ENCODE assay signal across 19 cellular contexts in genomic region chr1:57165546-57165945, GRCh38.
A peak's percentile ranks its signal among the peaks of the same experiment; 100 is the strongest.
DNase-seq lines count a peak whose midpoint lies in the region; ATAC-seq and TF ChIP-seq lines count a peak whose summit lies in the region.
"Had no signal": no experiment of that assay in that cellular context is flagged by ENCODE, and none has a peak within 500 bp of the region (broad histone marks: within the 10 kb centered on the region; RNA-seq: fewer than 3 reads in every experiment).

No MANE protein-coding gene starts in this region.

- TF ChIP-seq CTCF in endothelial cell (IDR thresholded peaks at IDR 0.05; ENCODE audit: unreplicated experiment): no peak

- H3K27me3 Mint-ChIP-seq in natural killer cell treated with Interleukin-12 subunit alpha and Interleukin-12 subunit beta and Interleukin-15 and Interleukin-18, amount 100 ng/mL, for 72 hours: peaks cover 14 to 26% of the 10 kb centered on the region in 2 donors
- H3K27me3 Mint-ChIP-seq in endothelial cell (ENCODE audit: unreplicated experiment): no peaks in the 10 kb centered on the region
- H3K27me3 Mint-ChIP-seq: CD4-positive, alpha-beta memory T cell had no signal

- no peak for ATAC-seq in natural killer cell treated with Interleukin-12 subunit alpha and Interleukin-12 subunit beta and Interleukin-15 and Interleukin-18, amount 100 ng/mL, for 72 hours
- no peak for ATAC-seq in GM21528 (IDR thresholded peaks at IDR 0.05; ENCODE audit: low FRiP score, unreplicated experiment)

- peaks cover 34% of the 10 kb centered on the region for H3K4me1 ChIP-seq in adipocyte (ENCODE audit: control insufficient read depth, insufficient read depth, low read length)
- H3K4me1 ChIP-seq: BE2C had no signal

- no peaks in the 10 kb centered on the region for H3K4me1 Mint-ChIP-seq in natural killer cell treated with Interleukin-12 subunit alpha and Interleukin-12 subunit beta and Interleukin-15 and Interleukin-18, amount 100 ng/mL, for 72 hours (ENCODE audit: low read depth in 2 of 2)
- H3K4me1 Mint-ChIP-seq in endothelial cell (ENCODE audit: unreplicated experiment): peaks cover 11% of the 10 kb centered on the region
- H3K4me1 Mint-ChIP-seq: CD4-positive, alpha-beta memory T cell had no signal

- H3K4me3 Mint-ChIP-seq in natural killer cell treated with Interleukin-12 subunit alpha and Interleukin-12 subunit beta and Interleukin-15 and Interleukin-18, amount 100 ng/mL, for 72 hours: no peak overlapping the region
- H3K4me3 Mint-ChIP-seq in endothelial cell (ENCODE audit: unreplicated experiment): no peak overlapping the region
- H3K4me3 Mint-ChIP-seq: CD4-positive, alpha-beta memory T cell had no signal

- H3K4me3 ChIP-seq in adipocyte (ENCODE audit: low read length): no peak overlapping the region

- DNase-seq in GM03348 (ENCODE audit: low spot score): peak; percentile 56
- DNase-seq in adipocyte (ENCODE audit: low read depth): peak; percentile 25
- peak; percentile 35 for DNase-seq in fibroblast of peridontal ligament (ENCODE audit: extremely low read depth)
- DNase-seq in renal cortical epithelial cell (ENCODE audit: low read depth): peak; percentile 50
- DNase-seq in natural killer cell treated with Interleukin-12 subunit alpha and Interleukin-12 subunit beta and Interleukin-15 and Interleukin-18, amount 100 ng/mL, for 72 hours (ENCODE audit: low spot score): no peak
- DNase-seq in endothelial cell (ENCODE audit: low spot score): no peak
- no peak for DNase-seq in AML-193 (lab: John Stamatoyannopoulos, UW)
- DNase-seq: BE2C; CD4-positive, alpha-beta memory T cell; DMS79; H7; MM.1S; NCI-H1105; NCI-H187 treated with DMSO at 0.1 percent for 48 hours; NCI-H446; NK-92 treated with Interleukin-12 subunit alpha and Interleukin-12 subunit beta, amount 100 ng/mL, for 24 hours; OCI-M1; SHP77 treated with DMSO at 0.1 percent for 48 hours had no signal

- H3K9me3 Mint-ChIP-seq in natural killer cell treated with Interleukin-12 subunit alpha and Interleukin-12 subunit beta and Interleukin-15 and Interleukin-18, amount 100 ng/mL, for 72 hours: no peaks in the 10 kb centered on the region
- no peaks in the 10 kb centered on the region for H3K9me3 Mint-ChIP-seq in endothelial cell (ENCODE audit: unreplicated experiment)

- H3K27ac Mint-ChIP-seq in natural killer cell treated with Interleukin-12 subunit alpha and Interleukin-12 subunit beta and Interleukin-15 and Interleukin-18, amount 100 ng/mL, for 72 hours: no peak overlapping the region
- H3K27ac Mint-ChIP-seq in endothelial cell (ENCODE audit: unreplicated experiment): no peak overlapping the region
- H3K27ac Mint-ChIP-seq: CD4-positive, alpha-beta memory T cell had no signal

- no peaks in the 10 kb centered on the region for H3K36me3 ChIP-seq in adipocyte (ENCODE audit: control insufficient read depth, insufficient read depth, low read length, severe bottlenecking)
- H3K36me3 ChIP-seq: BE2C had no signal

- no peaks in the 10 kb centered on the region for H3K36me3 Mint-ChIP-seq in natural killer cell treated with Interleukin-12 subunit alpha and Interleukin-12 subunit beta and Interleukin-15 and Interleukin-18, amount 100 ng/mL, for 72 hours
- H3K36me3 Mint-ChIP-seq in endothelial cell (ENCODE audit: low read depth, unreplicated experiment): no peaks in the 10 kb centered on the region
- H3K36me3 Mint-ChIP-seq: CD4-positive, alpha-beta memory T cell had no signal

- no peaks in the 10 kb centered on the region for H3K27me3 ChIP-seq in adipocyte (replicated peaks; ENCODE audit: control insufficient read depth, insufficient read depth, low read length)
- H3K27me3 ChIP-seq: BE2C had no signal

- H3K9me3 ChIP-seq in adipocyte (ENCODE audit: control insufficient read depth, low read length): no peaks in the 10 kb centered on the region
- H3K9me3 ChIP-seq: BE2C had no signal

- no peak overlapping the region for H3K9ac ChIP-seq in adipocyte (ENCODE audit: low read length)

Comparison
In these comparisons a context has a peak if more than half of its experiments do, and no peak if none do; other contexts are left out.
1. DNase-seq: peak in GM03348 (single experiment), adipocyte (single experiment), fibroblast of peridontal ligament (single experiment) and renal cortical epithelial cell (single experiment); none in natural killer cell treated with Interleukin-12 subunit alpha and Interleukin-12 subunit beta and Interleukin-15 and Interleukin-18, amount 100 ng/mL, for 72 hours (single experiment), endothelial cell (single experiment) and AML-193 (0 of 2).